24 cellular contexts compared by ENCODE assay signal in genomic region chr1:216325336-216325735, GRCh38.
"Had no signal": no experiment of that assay in that cellular context is flagged by ENCODE, and none has a peak within 500 bp of the region (broad histone marks: within the 10 kb centered on the region; RNA-seq: fewer than 3 reads in every experiment).

No MANE protein-coding gene starts in this region.

- DNase-seq: activated CD4-positive, alpha-beta T cell treated with anti-CD3 and anti-CD28 coated beads for 36 hours; activated CD4-positive, alpha-beta T cell treated with anti-CD3 and anti-CD28 coated beads, Interleukin-2, amount 50 U/mL, for 1 hour; activated CD8-positive, alpha-beta memory T cell treated with anti-CD3 and anti-CD28 coated beads, Interleukin-2, amount 50 U/mL, for 4 hours; activated CD8-positive, alpha-beta T cell treated with anti-CD3 and anti-CD28 coated beads for 36 hours; activated effector memory CD4-positive, alpha-beta T cell treated with Interleukin-2 at 50 U/mL for 16 hours; activated naive CD4-positive, alpha-beta T cell treated with Interleukin-2 at 50 U/mL for 16 hours; activated naive CD8-positive, alpha-beta T cell treated with anti-CD3 and anti-CD28 coated beads, Interleukin-2, amount 50 U/mL, for 24 hours; amniotic stem cell; body of pancreas; Kasumi-1; KBM-7; NCI-H1092; NCI-H1930; NCI-H345; NCI-H510A; NCI-H526 treated with DMSO at 0.1 percent for 48 hours; PC-9; SIG-M5; T-cell; T-helper 2 cell; T1000 had no signal

- H3K36me3 ChIP-seq: ascending aorta had no signal

- H2AFZ ChIP-seq: PC-9 had no signal

- H3K9me3 ChIP-seq: ascending aorta, body of pancreas had no signal

- H3K27me3 ChIP-seq: ascending aorta, body of pancreas had no signal

- H3K27ac ChIP-seq: ascending aorta, body of pancreas, PC-9, VCaP had no signal

- H3K4me3 ChIP-seq: ascending aorta, body of pancreas, PC-9 had no signal

- H3K4me2 ChIP-seq: PC-9 had no signal

- H3K4me1 ChIP-seq: ascending aorta, body of pancreas had no signal

- ATAC-seq: activated CD4-positive, alpha-beta T cell treated with anti-CD3 and anti-CD28 coated beads for 36 hours; activated CD8-positive, alpha-beta T cell treated with anti-CD3 and anti-CD28 coated beads for 36 hours; activated naive CD4-positive, alpha-beta T cell treated with anti-CD3 and anti-CD28 coated beads, Interleukin-2, amount 50 U/mL, for 72 hours; activated naive CD8-positive, alpha-beta T cell treated with anti-CD3 and anti-CD28 coated beads, Interleukin-2, amount 50 U/mL, for 24 hours; body of pancreas; T-cell had no signal
